Comparison of ENCODE assay signal across 22 cellular contexts in the genomic region with DNA sequence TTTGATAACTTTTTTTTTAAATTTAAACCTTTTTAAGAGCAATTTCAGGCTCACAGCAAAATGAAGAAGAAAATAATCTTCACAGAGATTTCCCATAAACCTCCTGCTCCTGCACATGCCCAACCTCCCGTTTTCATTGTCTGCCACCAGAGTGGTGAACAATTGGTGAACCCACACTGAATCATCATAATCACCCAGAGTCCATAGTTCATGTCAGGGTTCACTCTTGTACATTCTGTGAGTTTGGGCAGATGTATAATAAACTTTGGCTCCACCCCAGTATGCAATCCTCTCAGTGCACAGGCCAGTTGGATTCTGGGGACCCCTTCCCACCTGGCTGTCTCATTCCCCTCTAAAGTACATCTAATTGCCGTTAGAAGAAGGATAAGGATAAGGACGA. TPM values are rescaled to one million over a fixed set of nuclear protein-coding genes. Genes with fewer than 3 reads are reported as not detected.
"Had no signal": no experiment of that assay in that cellular context is flagged by ENCODE, and none has a peak within 500 bp of the region (broad histone marks: within the 10 kb centered on the region; RNA-seq: fewer than 3 reads in every experiment).

No MANE protein-coding gene starts in this region.

- H3K27ac ChIP-seq: SJSA1, SK-N-MC had no signal

- DNase-seq: KBM-7, NCI-H1092, NCI-H1105 treated with DMSO at 0.1 percent for 48 hours, NCI-H1436, NCI-H187, NCI-H2029, NCI-H2081 treated with DMSO at 0.1 percent for 48 hours, NCI-H2171, NCI-H226, NCI-H446, NCI-H510A, NCI-H524 treated with DMSO at 0.1 percent for 48 hours, NCI-H69, NCI-H774, Right ventricle myocardium superior, RPMI8226, SIG-M5 had no signal

- H3K4me1 ChIP-seq: SJSA1 had no signal

- H3K27me3 ChIP-seq: SJSA1 had no signal

- H3K9me3 ChIP-seq: SJSA1 had no signal

- H3K4me3 ChIP-seq: SJSA1, SK-N-MC had no signal

RNA-seq across cellular contexts. Expression of a gene that starts 24.4 kb away (rescaled TPM):
- total RNA-seq: HT-29, LHCN-M2, MCF 10A, Right ventricle myocardium superior had no signal
